ENCODE assay signal across 1 cellular context in the genomic region with DNA sequence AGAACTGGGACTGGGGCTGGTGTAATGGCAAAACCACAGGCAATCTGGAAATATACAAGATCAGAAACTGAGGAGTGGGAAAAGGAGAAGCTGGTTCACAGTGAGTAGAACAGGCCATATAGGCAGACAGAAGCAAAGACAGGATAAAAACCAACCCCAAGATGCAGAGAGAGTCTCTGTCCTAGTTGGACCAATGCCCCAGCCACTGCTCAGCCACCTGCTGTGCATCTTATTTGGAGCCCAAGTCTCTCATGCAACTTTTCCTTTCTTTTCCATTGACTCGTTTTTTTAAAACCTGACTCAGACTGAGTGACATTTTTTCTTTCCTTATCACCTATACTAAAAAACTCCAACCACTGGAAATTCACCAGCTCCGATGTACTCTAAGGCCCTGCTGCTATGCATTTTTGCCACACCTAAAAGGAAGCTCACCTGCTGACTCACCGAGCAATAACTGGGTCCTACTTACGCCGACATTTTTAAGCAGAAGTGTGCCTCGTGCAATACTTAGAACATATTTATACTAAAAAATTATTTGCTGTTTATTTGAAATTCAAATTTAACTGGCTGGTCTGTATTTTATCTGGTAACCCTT.
TF ChIP-seq lines count a peak whose summit lies in the region.

No MANE protein-coding gene starts in this region.

TF ChIP-seq in IMR-90, 13 proteins besides CTCF, POLR2A, EP300 and RAD21 (continued from another document):
- TF ChIP-seq CEBPB (IDR thresholded peaks at IDR 0.05; ENCODE audit: low read depth, low read length), result no peak
- no peak for TF ChIP-seq SMC3 (IDR thresholded peaks at IDR 0.05; ENCODE audit: low read depth, low read length)
- TF ChIP-seq ELK1 (IDR thresholded peaks at IDR 0.05; ENCODE audit: borderline replicate concordance, low read depth, low read length), result no peak
- no peak for TF ChIP-seq CHD1 (IDR thresholded peaks at IDR 0.05; ENCODE audit: low read depth, low read length)
- no peak for TF ChIP-seq NFE2L2 (IDR thresholded peaks at IDR 0.05; ENCODE audit: low read depth, low read length)
